ENCODE assay signal across 9 cellular contexts in genomic region chr16:87955302-87956168, GRCh38. TPM values are rescaled to one million over a fixed set of nuclear protein-coding genes. Genes with fewer than 3 reads are reported as not detected.
A peak's percentile ranks its signal among the peaks of the same experiment; 100 is the strongest.
DNase-seq lines count a peak whose midpoint lies in the region; ATAC-seq, FAIRE-seq and TF ChIP-seq lines count a peak whose summit lies in the region.
"Had no signal": no experiment of that assay in that cellular context is flagged by ENCODE, and none has a peak within 500 bp of the region (broad histone marks: within the 10 kb centered on the region; RNA-seq: fewer than 3 reads in every experiment).

No MANE protein-coding gene starts in this region.

- peaks cover 2% of the 10 kb centered on the region for H3K27me3 Mint-ChIP-seq in activated naive CD8-positive, alpha-beta T cell treated with anti-CD3 and anti-CD28 coated beads, Interleukin-2, amount 50 U/mL, for 24 hours

- no peak for TF ChIP-seq RAD21 in HepG2 (CRISPR knock-in tag; IDR thresholded peaks at IDR 0.05)

- peaks cover 86% of the 10 kb centered on the region for H3K4me1 Mint-ChIP-seq in activated naive CD8-positive, alpha-beta T cell treated with anti-CD3 and anti-CD28 coated beads, Interleukin-2, amount 50 U/mL, for 24 hours

- TF ChIP-seq EP300 in HepG2 (IDR thresholded peaks at IDR 0.05; ENCODE audit: low read depth in 2 of 2, low read length in 2 of 2) (no peak), HepG2 (CRISPR knock-in tag; IDR thresholded peaks at IDR 0.05; ENCODE audit: borderline replicate concordance) (no peak), upper lobe of left lung (IDR thresholded peaks at IDR 0.05) (no peak)

- 0 out of 2 replicates have a peak, but pooled peaks cover 5% of the 10 kb centered on the region for H4K20me1 ChIP-seq in HepG2 (ENCODE audit: insufficient read depth, low read length)

- no peak overlapping the region for H3K4me2 ChIP-seq in HepG2 (ENCODE audit: low read depth, low read length)

- CTCF ChIA-PET in HepG2 (lab: Yijun Ruan, JAX; ENCODE audit: low intra/inter-chr PET ratio, low total read pairs) = no interaction called here

- WGBS in HepG2 (ENCODE audit: low lambda C conversion rate) = 90% methylated on average over 19 of the region's 20 CpGs
- 70 to 72% methylated on average over 17 to 20 of the region's 20 CpGs for WGBS in upper lobe of left lung, 2 donors

- H3K9me3 Mint-ChIP-seq in activated naive CD8-positive, alpha-beta T cell treated with anti-CD3 and anti-CD28 coated beads, Interleukin-2, amount 50 U/mL, for 24 hours = no peaks in the 10 kb centered on the region

- FAIRE-seq in HepG2 (lab: Jason Lieb, UNC) = peak; percentile 36

- BruUV-seq in HepG2 (replicated peaks; lab: Mats Ljungman, UMichigan) = no TSS peak

- in situ Hi-C loops in HepG2 (cut with HindIII; ENCODE audit: extremely low pct_ligation_motif_present, low pct_unique_long_range_greater_than_20kb) = no loop called here

- H3K27me3 ChIP-seq in cardiac muscle cell (no peaks in the 10 kb centered on the region), HepG2 (ENCODE audit: control insufficient read depth in 1 of 2, insufficient read depth in 2 of 2, low read length in 2 of 2) (no peaks in the 10 kb centered on the region), upper lobe of left lung (no peaks in the 10 kb centered on the region)

- peak overlapping the region; percentile 82 for H3K4me3 Mint-ChIP-seq in activated naive CD8-positive, alpha-beta T cell treated with anti-CD3 and anti-CD28 coated beads, Interleukin-2, amount 50 U/mL, for 24 hours

- H3K27ac Mint-ChIP-seq in activated naive CD8-positive, alpha-beta T cell treated with anti-CD3 and anti-CD28 coated beads, Interleukin-2, amount 50 U/mL, for 24 hours = peak overlapping the region; percentile 93

- H3K4me3 ChIP-seq in cardiac muscle cell (no peak overlapping the region), HepG2 (replicated peaks in 1 of 3; ENCODE audit: insufficient read depth in 1 of 3, low read depth in 2 of 3, low read length in 3 of 3) (no peak overlapping the region), upper lobe of left lung (no peak overlapping the region)

- H3K4me1 ChIP-seq in cardiac muscle cell (ENCODE audit: low read depth) (peaks cover 16% of the 10 kb centered on the region), HepG2 (ENCODE audit: insufficient read depth, low read length) (peaks cover 45% of the 10 kb centered on the region), upper lobe of left lung (peaks cover 49 to 68% (median 57%) of the 10 kb centered on the region in 4 donors)

- intact Hi-C loops in left cardiac atrium (cut with DNase I) = no loop called here
- intact Hi-C loops in HepG2 (cut with micrococcal nuclease; ENCODE audit: unreplicated experiment) = no loop called here

- H3K36me3 Mint-ChIP-seq in activated naive CD8-positive, alpha-beta T cell treated with anti-CD3 and anti-CD28 coated beads, Interleukin-2, amount 50 U/mL, for 24 hours (ENCODE audit: low read depth) = peaks cover 26% of the 10 kb centered on the region

- no peak for TF ChIP-seq POLR2A in HepG2 (IDR thresholded peaks at IDR 0.05; ENCODE audit: insufficient read depth in 1 of 2, low read depth in 2 of 2, low read length in 2 of 2)
- TF ChIP-seq POLR2A in upper lobe of left lung (IDR thresholded peaks at IDR 0.05) = no peak

- H3K36me3 ChIP-seq in cardiac muscle cell (no peaks in the 10 kb centered on the region), HepG2 (replicated peaks in 1 of 2; ENCODE audit: control insufficient read depth in 1 of 2, insufficient read depth in 2 of 2, low read length in 2 of 2) (peaks cover 6 to 31% of the 10 kb centered on the region in 2 experiments; a peak in 4 of 5 replicates), upper lobe of left lung (peaks cover 0 to 12% (median 2%) of the 10 kb centered on the region in 4 donors)

- no peak overlapping the region for H3K9ac ChIP-seq in HepG2 (ENCODE audit: insufficient read depth, low read depth, low read length)

- H3K27ac ChIP-seq in cardiac muscle cell (peak overlapping the region; percentile 41), HepG2 (ENCODE audit: extremely low read length, insufficient read depth, low read length) (no peak overlapping the region), upper lobe of left lung (peak overlapping the region; percentile 83 to 98 (median 96))

- H3K79me2 ChIP-seq in HepG2 (ENCODE audit: insufficient read depth, low read length) = peaks cover 75% of the 10 kb centered on the region

- no peak for TF ChIP-seq CTCF in cardiac muscle cell (IDR thresholded peaks at IDR 0.05; ENCODE audit: low read depth, low read length)
- no peak for TF ChIP-seq CTCF in HepG2 (CRISPR knock-in tag; IDR thresholded peaks at IDR 0.05)
- no peak for TF ChIP-seq CTCF in upper lobe of left lung (IDR thresholded peaks at IDR 0.05)

- ATAC-seq in left cardiac atrium (no peak), HepG2 (no peak), upper lobe of left lung (ENCODE audit: low FRiP score in 2 of 2) (no peak), HG02678 (IDR thresholded peaks at IDR 0.05; ENCODE audit: unreplicated experiment) (no peak)
- no peak for ATAC-seq in activated naive CD8-positive, alpha-beta T cell treated with anti-CD3 and anti-CD28 coated beads, Interleukin-2, amount 50 U/mL, for 24 hours

- no peaks in the 10 kb centered on the region for H3K9me3 ChIP-seq in cardiac muscle cell (ENCODE audit: low read depth)
- no peaks in the 10 kb centered on the region for H3K9me3 ChIP-seq in HepG2 (ENCODE audit: low read length)
- no peaks in the 10 kb centered on the region for H3K9me3 ChIP-seq in upper lobe of left lung

- DNase-seq in cardiac muscle cell (ENCODE audit: low read depth in 1 of 2, low spot score in 1 of 2) (no peak), left cardiac atrium (no peak), HepG2 (ENCODE audit: low spot score) (no peak), upper lobe of left lung (no peak), NCI-H69 (lab: John Stamatoyannopoulos, UW) (no peak), 8988T (no peak)
- no peak for DNase-seq in activated naive CD8-positive, alpha-beta T cell treated with anti-CD3 and anti-CD28 coated beads, Interleukin-2, amount 50 U/mL, for 24 hours
- DNase-seq: Calu3 had no signal

- POLR2A ChIA-PET in HepG2 (lab: Yijun Ruan, JAX) = no interaction called here

- no peak overlapping the region for H2AFZ ChIP-seq in HepG2 (ENCODE audit: low read length)

RNA-seq across cellular contexts. Expression of gene BANP, which starts 4.3 kb away (rescaled TPM):
- total RNA-seq in cardiac muscle cell (24.6 and 26.7 TPM in 2 replicates), left cardiac atrium (10 to 100 TPM; 13.9 to 16.7 TPM), HepG2 (2016; rRNA removed; fragmentation: Illumina TruSeq; extraction: Trizol) (13.0 and 20.2 TPM in 2 replicates), upper lobe of left lung (10 to 100 TPM; 15.2 to 47.1 (median 24.4) TPM)
- polyA plus RNA-seq in cardiac muscle cell (25.3 and 27.9 TPM in 2 replicates), HepG2 (2011; rRNA removed) (23.8 and 24.6 TPM in 2 replicates)
- total RNA-seq in HepG2 (2016; cell fraction: cytosol; rRNA removed; fragmentation: Illumina TruSeq; extraction: Trizol; ENCODE audit: low read depth) = 63.3 and 63.4 TPM in 2 replicates
- total RNA-seq in HepG2 (2016; cell fraction: insoluble cytoplasmic fraction; rRNA removed; fragmentation: Illumina TruSeq; extraction: Trizol) = 11.2 and 21.0 TPM in 2 replicates
- 26.8 and 28.3 TPM in 2 replicates for total RNA-seq in HepG2 (2016; cell fraction: membrane; rRNA removed; fragmentation: Illumina TruSeq; extraction: Trizol)
- total RNA-seq in HepG2 (2016; cell fraction: nucleus; rRNA removed; fragmentation: Illumina TruSeq; extraction: Trizol) = 25.5 and 26.4 TPM in 2 replicates
- 21.1 and 26.1 TPM in 2 replicates for polyA plus RNA-seq in HepG2 (2011; cell fraction: cytosol; rRNA removed)
- polyA plus RNA-seq in HepG2 (2011; cell fraction: nucleus; rRNA removed) = 58.9 and 72.7 TPM in 2 replicates
- polyA plus RNA-seq in HepG2 (2012) = 16.2 and 18.3 TPM in 2 replicates
- polyA plus RNA-seq in HepG2 (2016; cell fraction: cytosol; fragmentation: Illumina TruSeq; extraction: Trizol; ENCODE audit: low read depth) = 6.1 and 6.3 TPM in 2 replicates
- 10.3 and 13.0 TPM in 2 replicates for polyA plus RNA-seq in HepG2 (2016; cell fraction: insoluble cytoplasmic fraction; fragmentation: Illumina TruSeq; extraction: Trizol; ENCODE audit: low read depth)
- polyA plus RNA-seq in HepG2 (2016; cell fraction: membrane; fragmentation: Illumina TruSeq; extraction: Trizol; ENCODE audit: low read depth) = 7.4 and 8.4 TPM in 2 replicates
- polyA plus RNA-seq in HepG2 (2016; cell fraction: nucleus; fragmentation: Illumina TruSeq; extraction: Trizol; ENCODE audit: insufficient read depth, low read depth) = 24.7 and 27.2 TPM in 2 replicates
- 44.9 and 76.3 TPM in 2 replicates for polyA minus RNA-seq in HepG2 (2011; rRNA and poly(A)+ RNA removed; ENCODE audit: low replicate concordance)
- polyA minus RNA-seq in HepG2 (2011; cell fraction: cytosol; rRNA and poly(A)+ RNA removed) = 24.6 and 25.1 TPM in 2 replicates
- 76.5 and 78.6 TPM in 2 replicates for polyA minus RNA-seq in HepG2 (2011; cell fraction: nucleus; rRNA and poly(A)+ RNA removed)

RNA-seq across cellular contexts. Expression of gene CA5A, which starts 19.2 kb away (rescaled TPM):
- total RNA-seq in cardiac muscle cell (not detected in 2 replicates), left cardiac atrium (not detected), HepG2 (2016; rRNA removed; fragmentation: Illumina TruSeq; extraction: Trizol) (85.7 and 106 TPM in 2 replicates), upper lobe of left lung (under 1 TPM in 3 of 6 donors, not detected in 3; under 0.01 to 0.20 (median 0.11) TPM)
- polyA plus RNA-seq in cardiac muscle cell (not detected in 2 replicates), HepG2 (2011; rRNA removed) (66.8 and 70.0 TPM in 2 replicates)
- total RNA-seq in HepG2 (2016; cell fraction: cytosol; rRNA removed; fragmentation: Illumina TruSeq; extraction: Trizol; ENCODE audit: low read depth) = 32.7 and 37.9 TPM in 2 replicates
- total RNA-seq in HepG2 (2016; cell fraction: insoluble cytoplasmic fraction; rRNA removed; fragmentation: Illumina TruSeq; extraction: Trizol) = 85.8 and 97.2 TPM in 2 replicates
- total RNA-seq in HepG2 (2016; cell fraction: membrane; rRNA removed; fragmentation: Illumina TruSeq; extraction: Trizol) = 29.8 and 38.9 TPM in 2 replicates
- total RNA-seq in HepG2 (2016; cell fraction: nucleus; rRNA removed; fragmentation: Illumina TruSeq; extraction: Trizol) = 97.3 and 115 TPM in 2 replicates
- 69.7 and 71.1 TPM in 2 replicates for polyA plus RNA-seq in HepG2 (2011; cell fraction: cytosol; rRNA removed)
- 186 and 199 TPM in 2 replicates for polyA plus RNA-seq in HepG2 (2011; cell fraction: nucleus; rRNA removed)
- polyA plus RNA-seq in HepG2 (2012) = 44.2 and 48.2 TPM in 2 replicates
- polyA plus RNA-seq in HepG2 (2016; cell fraction: cytosol; fragmentation: Illumina TruSeq; extraction: Trizol; ENCODE audit: low read depth) = 21.5 and 23.0 TPM in 2 replicates
- polyA plus RNA-seq in HepG2 (2016; cell fraction: insoluble cytoplasmic fraction; fragmentation: Illumina TruSeq; extraction: Trizol; ENCODE audit: low read depth) = 68.8 and 71.9 TPM in 2 replicates
- polyA plus RNA-seq in HepG2 (2016; cell fraction: membrane; fragmentation: Illumina TruSeq; extraction: Trizol; ENCODE audit: low read depth) = 18.4 and 18.5 TPM in 2 replicates
- 127 and 130 TPM in 2 replicates for polyA plus RNA-seq in HepG2 (2016; cell fraction: nucleus; fragmentation: Illumina TruSeq; extraction: Trizol; ENCODE audit: insufficient read depth, low read depth)
- polyA minus RNA-seq in HepG2 (2011; rRNA and poly(A)+ RNA removed; ENCODE audit: low replicate concordance) = 132 TPM in 1 of 2 replicates, not detected in the other
- polyA minus RNA-seq in HepG2 (2011; cell fraction: cytosol; rRNA and poly(A)+ RNA removed) = 12.6 and 15.9 TPM in 2 replicates
- 114 and 132 TPM in 2 replicates for polyA minus RNA-seq in HepG2 (2011; cell fraction: nucleus; rRNA and poly(A)+ RNA removed)
- total RNA-seq: Calu3 had no signal

Comparison
In these comparisons a context has a peak if more than half of its experiments do, and no peak if none do; other contexts are left out.
1. RNA of gene CA5A, which starts 19.2 kb away (total RNA-seq): 29.8 to 115 TPM in HepG2; not detected in cardiac muscle cell, not detected in left cardiac atrium and under 0.01 to 0.20 TPM in upper lobe of left lung; every median in the first group is over 10 times any median in the second.